20 cellular contexts compared by ENCODE assay signal in the genomic region with DNA sequence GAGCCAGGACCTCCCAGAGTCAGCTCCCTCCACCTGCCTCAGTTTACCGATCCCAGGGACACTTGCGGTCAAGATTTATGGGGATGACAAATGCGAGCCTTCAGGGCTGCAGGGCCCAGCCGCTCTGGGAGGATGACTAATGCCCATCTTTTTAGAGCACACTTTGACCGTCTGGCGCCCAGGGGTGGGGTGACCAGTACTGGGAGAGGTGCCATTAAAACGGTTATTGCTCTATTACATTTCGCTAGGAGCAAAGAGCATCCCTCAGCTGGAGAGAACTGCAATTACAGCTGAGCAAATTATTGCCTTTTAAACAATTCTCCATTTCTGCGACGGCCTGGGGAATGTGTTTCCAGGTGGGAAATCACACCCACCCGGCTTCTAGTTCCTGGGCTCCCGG. TPM values are rescaled to one million over a fixed set of nuclear protein-coding genes. Genes with fewer than 3 reads are reported as not detected.
DNase-seq lines count a peak whose midpoint lies in the region; ATAC-seq, FAIRE-seq and TF ChIP-seq lines count a peak whose summit lies in the region.
"Had no signal": no experiment of that assay in that cellular context is flagged by ENCODE, and none has a peak within 500 bp of the region (broad histone marks: within the 10 kb centered on the region; RNA-seq: fewer than 3 reads in every experiment).

No MANE protein-coding gene starts in this region.

- no peak for ATAC-seq in HepG2
- ATAC-seq: activated CD4-positive, CD25-positive, alpha-beta regulatory T cell treated with anti-CD3 and anti-CD28 coated beads, Interleukin-2, amount 50 U/mL, for 24 hours; activated CD8-positive, alpha-beta memory T cell treated with anti-CD3 and anti-CD28 coated beads, Interleukin-2, amount 10 ng/mL, durations not matched to agents 7 days and 5 days; T-helper 17 cell had no signal

- no peaks in the 10 kb centered on the region for H3K79me2 ChIP-seq in HepG2 (ENCODE audit: insufficient read depth, low read length)

- H3K27me3 ChIP-seq in HepG2 (ENCODE audit: control insufficient read depth in 1 of 2, insufficient read depth in 2 of 2, low read length in 2 of 2) (peaks cover 20 to 85% of the 10 kb centered on the region in 2 experiments), WERI-Rb-1 (ENCODE audit: insufficient read depth, low read depth, severe bottlenecking) (no peaks in the 10 kb centered on the region)
- H3K27me3 ChIP-seq: ascending aorta, esophagus muscularis mucosa had no signal

- no peaks in the 10 kb centered on the region for H4K20me1 ChIP-seq in HepG2 (ENCODE audit: insufficient read depth, low read length)

- no peak overlapping the region for H3K27ac ChIP-seq in HepG2 (ENCODE audit: extremely low read length, insufficient read depth, low read length)
- H3K27ac ChIP-seq in WERI-Rb-1, result no peak overlapping the region
- H3K27ac ChIP-seq: ascending aorta, esophagus muscularis mucosa had no signal

- TF ChIP-seq EP300 in HepG2 (IDR thresholded peaks at IDR 0.05; ENCODE audit: low read depth in 2 of 2, low read length in 2 of 2), result no peak
- TF ChIP-seq EP300 in HepG2 (CRISPR knock-in tag; IDR thresholded peaks at IDR 0.05; ENCODE audit: borderline replicate concordance), result no peak

- BruUV-seq in HepG2 (replicated peaks; lab: Mats Ljungman, UMichigan), result no TSS peak

- TF ChIP-seq RAD21 in HepG2 (CRISPR knock-in tag; IDR thresholded peaks at IDR 0.05), result no peak

- CTCF ChIA-PET in HepG2 (lab: Yijun Ruan, JAX; ENCODE audit: low intra/inter-chr PET ratio, low total read pairs), result no interaction called here

- in situ Hi-C loops in ACHN (cut with HindIII; ENCODE audit: low pct_ligation_motif_present, low pct_unique_long_range_greater_than_20kb, low sequenced_read_pairs) (loop anchor here (25.0 kb wide), 1 partner anchor 152 kb away; no protein-coding TSS in a partner anchor), HepG2 (cut with HindIII; ENCODE audit: extremely low pct_ligation_motif_present, low pct_unique_long_range_greater_than_20kb) (no loop called here), GM13977 (cut with MboI; ENCODE audit: low pct_unique_long_range_greater_than_20kb, low sequenced_read_pairs, unreplicated experiment) (no loop called here)

- FAIRE-seq in H54 (lab: Jason Lieb, UNC), result peak; percentile 89
- peak; percentile 26 for FAIRE-seq in HepG2 (lab: Jason Lieb, UNC)
- FAIRE-seq: D721Med had no signal

- TF ChIP-seq CTCF in HepG2 (CRISPR knock-in tag; IDR thresholded peaks at IDR 0.05), result no peak
- TF ChIP-seq CTCF in GM13977 (IDR thresholded peaks at IDR 0.05; ENCODE audit: extremely low read depth, insufficient read depth, missing control alignments), result no peak
- no peak for TF ChIP-seq CTCF in WERI-Rb-1 (IDR thresholded peaks at IDR 0.05; ENCODE audit: low read depth, low read length)

- TF ChIP-seq POLR2A in H54 (IDR thresholded peaks at IDR 0.05; ENCODE audit: low read depth, low read length) (no peak), HepG2 (IDR thresholded peaks at IDR 0.05; ENCODE audit: insufficient read depth in 1 of 2, low read depth in 2 of 2, low read length in 2 of 2) (no peak), erythroblast (IDR thresholded peaks at IDR 0.05; ENCODE audit: low read length) (no peak)

- H3K36me3 ChIP-seq in HepG2 (replicated peaks in 1 of 2; ENCODE audit: control insufficient read depth in 1 of 2, insufficient read depth in 2 of 2, low read length in 2 of 2) (no peaks in the 10 kb centered on the region), WERI-Rb-1 (no peaks in the 10 kb centered on the region)
- H3K36me3 ChIP-seq: ascending aorta, esophagus muscularis mucosa had no signal

- POLR2A ChIA-PET in HepG2 (lab: Yijun Ruan, JAX), result no interaction called here

- peaks cover 15% of the 10 kb centered on the region for H3K4me1 ChIP-seq in HepG2 (ENCODE audit: insufficient read depth, low read length)
- H3K4me1 ChIP-seq: ascending aorta, esophagus muscularis mucosa had no signal

- H3K4me2 ChIP-seq in HepG2 (ENCODE audit: low read depth, low read length), result no peak overlapping the region

- DNase-seq in ACHN, result peak; percentile 67
- peak; percentile 92 for DNase-seq in H54 (ENCODE audit: insufficient read length, low spot score)
- DNase-seq in RPMI7951 (ENCODE audit: low read depth), result peak; percentile 94
- no peak for DNase-seq in HepG2 (ENCODE audit: low spot score)
- DNase-seq in GM13977 (ENCODE audit: low spot score), result no peak
- DNase-seq in NCI-H2196 treated with DMSO at 0.1 percent for 48 hours (lab: John Stamatoyannopoulos, UW; ENCODE audit: unreplicated experiment), result no peak
- DNase-seq in WERI-Rb-1, result no peak
- no peak for DNase-seq in erythroblast (lab: John Stamatoyannopoulos, UW)
- DNase-seq: activated CD8-positive, alpha-beta memory T cell treated with anti-CD3 and anti-CD28 coated beads, Interleukin-2, amount 10 ng/mL, durations not matched to agents 7 days and 5 days; activated gamma-delta T cell treated with Interleukin-2 at 50 U/mL for 16 hours; AML-193; hippocampal formation; naive B cell; NCI-H187; NCI-H82; T-helper 17 cell had no signal

- intact Hi-C loops in HepG2 (cut with micrococcal nuclease; ENCODE audit: unreplicated experiment), result no loop called here

- H3K4me3 ChIP-seq in HepG2 (replicated peaks in 1 of 3; ENCODE audit: insufficient read depth in 1 of 3, low read depth in 2 of 3, low read length in 3 of 3) (no peak overlapping the region), WERI-Rb-1 (ENCODE audit: low read depth, low read length) (no peak overlapping the region)
- H3K4me3 ChIP-seq: ascending aorta, esophagus muscularis mucosa had no signal

- WGBS in HepG2 (ENCODE audit: low lambda C conversion rate), result 34% methylated on average over 10 of the region's 12 CpGs

- H3K9me3 ChIP-seq in HepG2 (ENCODE audit: low read length) (no peaks in the 10 kb centered on the region), WERI-Rb-1 (ENCODE audit: severe bottlenecking) (no peaks in the 10 kb centered on the region)
- H3K9me3 ChIP-seq: ascending aorta, esophagus muscularis mucosa had no signal

- H2AFZ ChIP-seq in HepG2 (ENCODE audit: low read length), result no peak overlapping the region

- H3K9ac ChIP-seq in HepG2 (ENCODE audit: insufficient read depth, low read depth, low read length), result no peak overlapping the region

TF ChIP-seq in HepG2, 621 proteins besides CTCF, POLR2A, EP300 and RAD21 (continues in another document):
- TF ChIP-seq MTA3 (CRISPR knock-in tag; IDR thresholded peaks at IDR 0.05), result no peak
- no peak for TF ChIP-seq AGO1 (IDR thresholded peaks at IDR 0.05; ENCODE audit: low read depth, low read length, poor library complexity, severe bottlenecking)
- TF ChIP-seq, protein P1, sequence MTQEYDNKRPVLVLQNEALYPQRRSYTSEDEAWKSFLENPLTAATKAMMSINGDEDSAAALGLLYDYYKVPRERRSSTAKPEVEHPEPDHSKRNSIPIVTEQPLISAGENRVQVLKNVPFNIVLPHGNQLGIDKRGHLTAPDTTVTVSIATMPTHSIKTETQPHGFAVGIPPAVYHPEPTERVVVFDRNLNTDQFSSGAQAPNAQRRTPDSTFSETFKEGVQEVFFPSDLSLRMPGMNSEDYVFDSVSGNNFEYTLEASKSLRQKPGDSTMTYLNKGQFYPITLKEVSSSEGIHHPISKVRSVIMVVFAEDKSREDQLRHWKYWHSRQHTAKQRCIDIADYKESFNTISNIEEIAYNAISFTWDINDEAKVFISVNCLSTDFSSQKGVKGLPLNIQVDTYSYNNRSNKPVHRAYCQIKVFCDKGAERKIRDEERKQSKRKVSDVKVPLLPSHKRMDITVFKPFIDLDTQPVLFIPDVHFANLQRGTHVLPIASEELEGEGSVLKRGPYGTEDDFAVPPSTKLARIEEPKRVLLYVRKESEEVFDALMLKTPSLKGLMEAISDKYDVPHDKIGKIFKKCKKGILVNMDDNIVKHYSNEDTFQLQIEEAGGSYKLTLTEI (CRISPR knock-in tag; conservative IDR thresholded peaks at IDR 0.05), result no peak
- no peak for TF ChIP-seq ZNF883 (CRISPR knock-in tag; IDR thresholded peaks at IDR 0.05; ENCODE audit: not compliant biosample characterization)

RNA-seq across cellular contexts. Expression of a gene that starts 42.6 kb away (rescaled TPM):
- 273 and 343 TPM in 2 replicates for total RNA-seq in RPMI7951 (2014; rRNA removed; shearing (Covaris generic))
- total RNA-seq in HepG2 (2016; rRNA removed; fragmentation: Illumina TruSeq; extraction: Trizol), result 23.3 and 29.9 TPM in 2 replicates
- 43.0 and 51.2 TPM in 2 replicates for total RNA-seq in HepG2 (2016; cell fraction: cytosol; rRNA removed; fragmentation: Illumina TruSeq; extraction: Trizol; ENCODE audit: low read depth)
- 21.4 and 28.1 TPM in 2 replicates for total RNA-seq in HepG2 (2016; cell fraction: insoluble cytoplasmic fraction; rRNA removed; fragmentation: Illumina TruSeq; extraction: Trizol)
- total RNA-seq in HepG2 (2016; cell fraction: membrane; rRNA removed; fragmentation: Illumina TruSeq; extraction: Trizol), result 50.7 and 67.7 TPM in 2 replicates
- total RNA-seq in HepG2 (2016; cell fraction: nucleus; rRNA removed; fragmentation: Illumina TruSeq; extraction: Trizol), result 12.9 and 16.1 TPM in 2 replicates
- 29.5 and 38.6 TPM in 2 replicates for polyA plus RNA-seq in HepG2 (2011; rRNA removed)
- polyA plus RNA-seq in HepG2 (2011; cell fraction: cytosol; rRNA removed), result 29.8 and 35.9 TPM in 2 replicates
- polyA plus RNA-seq in HepG2 (2011; cell fraction: nucleus; rRNA removed), result 54.3 and 60.0 TPM in 2 replicates
- 46.0 and 46.8 TPM in 2 replicates for polyA plus RNA-seq in HepG2 (2012)
- polyA plus RNA-seq in HepG2 (2016; cell fraction: cytosol; fragmentation: Illumina TruSeq; extraction: Trizol; ENCODE audit: low read depth), result 37.1 and 47.1 TPM in 2 replicates
- 24.6 and 35.5 TPM in 2 replicates for polyA plus RNA-seq in HepG2 (2016; cell fraction: insoluble cytoplasmic fraction; fragmentation: Illumina TruSeq; extraction: Trizol; ENCODE audit: low read depth)
- 54.6 and 65.1 TPM in 2 replicates for polyA plus RNA-seq in HepG2 (2016; cell fraction: membrane; fragmentation: Illumina TruSeq; extraction: Trizol; ENCODE audit: low read depth)
- polyA plus RNA-seq in HepG2 (2016; cell fraction: nucleus; fragmentation: Illumina TruSeq; extraction: Trizol; ENCODE audit: insufficient read depth, low read depth), result 30.3 and 35.7 TPM in 2 replicates
- 26.5 and 27.7 TPM in 2 replicates for polyA minus RNA-seq in HepG2 (2011; rRNA and poly(A)+ RNA removed; ENCODE audit: low replicate concordance)
- 19.4 and 20.4 TPM in 2 replicates for polyA minus RNA-seq in HepG2 (2011; cell fraction: cytosol; rRNA and poly(A)+ RNA removed)
- polyA minus RNA-seq in HepG2 (2011; cell fraction: nucleus; rRNA and poly(A)+ RNA removed), result 12.6 and 15.5 TPM in 2 replicates

Comparison
In these comparisons a context has a peak if more than half of its experiments do, and no peak if none do; other contexts are left out.
1. DNase-seq: peak in ACHN (single experiment), H54 (single experiment) and RPMI7951 (single experiment); none in HepG2 (single experiment), GM13977 (single experiment), NCI-H2196 treated with DMSO at 0.1 percent for 48 hours (single experiment), WERI-Rb-1 (single experiment) and erythroblast (0 of 2).